ENCODE assay signal across 2 cellular contexts in the genomic region with DNA sequence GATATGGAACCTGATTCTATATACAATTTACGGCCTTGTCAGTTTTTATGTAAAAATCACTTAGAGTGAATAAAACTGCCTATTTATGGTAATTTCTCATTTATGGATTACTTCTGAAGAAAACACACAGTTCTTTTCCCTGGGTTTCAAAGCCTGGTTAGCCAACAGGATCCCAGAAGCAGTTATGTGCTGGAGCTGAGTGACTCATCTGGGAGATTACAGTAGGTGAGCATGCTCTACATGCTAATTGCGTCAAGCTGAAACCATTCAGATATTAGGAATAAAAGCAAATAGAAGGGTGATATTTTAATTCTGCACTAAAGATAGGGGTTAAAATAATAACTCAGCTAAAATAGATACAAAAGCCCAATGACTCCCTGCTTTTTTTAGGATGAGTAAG.
A peak's percentile ranks its signal among the peaks of the same experiment; 100 is the strongest.
TF ChIP-seq lines count a peak whose summit lies in the region.

No MANE protein-coding gene starts in this region.

TF ChIP-seq in SK-N-SH, 30 proteins besides CTCF, POLR2A, EP300 and RAD21:
- TF ChIP-seq, protein P1, sequence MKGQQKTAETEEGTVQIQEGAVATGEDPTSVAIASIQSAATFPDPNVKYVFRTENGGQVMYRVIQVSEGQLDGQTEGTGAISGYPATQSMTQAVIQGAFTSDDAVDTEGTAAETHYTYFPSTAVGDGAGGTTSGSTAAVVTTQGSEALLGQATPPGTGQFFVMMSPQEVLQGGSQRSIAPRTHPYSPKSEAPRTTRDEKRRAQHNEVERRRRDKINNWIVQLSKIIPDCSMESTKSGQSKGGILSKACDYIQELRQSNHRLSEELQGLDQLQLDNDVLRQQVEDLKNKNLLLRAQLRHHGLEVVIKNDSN (IDR thresholded peaks at IDR 0.05; ENCODE audit: borderline replicate concordance, low read depth): no peak
- TF ChIP-seq EZH2phosphoT487 (IDR thresholded peaks at IDR 0.05; ENCODE audit: borderline replicate concordance, low read depth) (no peak), SIN3A (IDR thresholded peaks at IDR 0.05; ENCODE audit: borderline replicate concordance, low read depth, low read length) (no peak), JUND (IDR thresholded peaks at IDR 0.05) (peak; percentile 33; the same call in 1 of the 2 replicates), FOXM1 (IDR thresholded peaks at IDR 0.05; ENCODE audit: low read depth) (no peak), FOSL2 (IDR thresholded peaks at IDR 0.05; ENCODE audit: borderline replicate concordance, low read depth) (peak; percentile 54; the same call in 1 of the 2 replicates), TCF12 (IDR thresholded peaks at IDR 0.05) (no peak), RCOR1 (IDR thresholded peaks at IDR 0.05; ENCODE audit: low read length) (no peak)
- TF ChIP-seq, protein P2, sequence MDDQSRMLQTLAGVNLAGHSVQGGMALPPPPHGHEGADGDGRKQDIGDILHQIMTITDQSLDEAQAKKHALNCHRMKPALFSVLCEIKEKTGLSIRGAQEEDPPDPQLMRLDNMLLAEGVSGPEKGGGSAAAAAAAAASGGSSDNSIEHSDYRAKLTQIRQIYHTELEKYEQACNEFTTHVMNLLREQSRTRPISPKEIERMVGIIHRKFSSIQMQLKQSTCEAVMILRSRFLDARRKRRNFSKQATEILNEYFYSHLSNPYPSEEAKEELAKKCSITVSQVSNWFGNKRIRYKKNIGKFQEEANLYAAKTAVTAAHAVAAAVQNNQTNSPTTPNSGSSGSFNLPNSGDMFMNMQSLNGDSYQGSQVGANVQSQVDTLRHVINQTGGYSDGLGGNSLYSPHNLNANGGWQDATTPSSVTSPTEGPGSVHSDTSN (IDR thresholded peaks at IDR 0.05): no peak
- TF ChIP-seq, protein P3, sequence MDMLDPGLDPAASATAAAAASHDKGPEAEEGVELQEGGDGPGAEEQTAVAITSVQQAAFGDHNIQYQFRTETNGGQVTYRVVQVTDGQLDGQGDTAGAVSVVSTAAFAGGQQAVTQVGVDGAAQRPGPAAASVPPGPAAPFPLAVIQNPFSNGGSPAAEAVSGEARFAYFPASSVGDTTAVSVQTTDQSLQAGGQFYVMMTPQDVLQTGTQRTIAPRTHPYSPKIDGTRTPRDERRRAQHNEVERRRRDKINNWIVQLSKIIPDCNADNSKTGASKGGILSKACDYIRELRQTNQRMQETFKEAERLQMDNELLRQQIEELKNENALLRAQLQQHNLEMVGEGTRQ (IDR thresholded peaks at IDR 0.05; ENCODE audit: borderline replicate concordance, low read depth, low read length): no peak

TF ChIP-seq in neural cell, 6 proteins besides CTCF, POLR2A, EP300 and RAD21:
- TF ChIP-seq SMC3 (conservative IDR thresholded peaks at IDR 0.05; ENCODE audit: poor library complexity) (no peak), EZH2 (IDR thresholded peaks at IDR 0.05; ENCODE audit: borderline replicate concordance, insufficient read depth, low read length, poor library complexity, severe bottlenecking) (no peak), POLR2AphosphoS5 (IDR thresholded peaks at IDR 0.05) (peak; percentile 9)
